ENCODE assay signal across 22 cellular contexts in the genomic region with DNA sequence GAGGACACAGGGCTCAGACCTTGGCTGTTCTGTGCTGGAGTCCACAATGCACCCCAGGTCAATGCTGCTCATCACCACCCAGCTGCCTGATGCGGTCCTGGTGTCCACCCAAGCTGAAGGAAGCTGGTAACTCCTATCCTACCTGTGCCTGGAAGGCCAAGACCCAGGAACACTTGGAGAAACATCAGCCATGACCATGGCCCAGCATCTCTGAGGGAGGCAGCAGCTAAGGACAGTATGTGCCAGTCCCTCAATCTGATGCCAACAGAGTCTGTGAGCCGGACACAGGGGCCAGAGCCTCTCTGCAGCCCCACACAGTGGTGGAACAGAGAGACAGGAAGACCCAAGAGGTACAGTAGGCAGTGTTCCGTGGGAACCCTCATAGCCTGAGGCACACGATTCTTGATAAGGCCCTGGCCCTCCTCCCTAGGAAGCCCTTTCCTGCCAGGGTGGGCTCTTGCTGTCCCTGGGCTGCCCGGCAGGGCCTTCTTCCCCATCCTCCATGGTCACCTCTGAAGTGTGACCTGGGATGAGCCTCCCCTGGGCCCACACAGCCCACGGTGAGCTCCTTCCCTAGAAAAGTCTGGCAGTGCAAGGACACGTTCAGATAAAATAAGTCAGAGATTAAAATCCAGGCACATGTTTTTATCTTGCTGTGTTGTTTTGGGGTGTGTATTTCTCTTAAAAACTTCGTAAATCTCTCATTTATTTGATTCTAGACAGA.
DNase-seq lines count a peak whose midpoint lies in the region; ATAC-seq and TF ChIP-seq lines count a peak whose summit lies in the region.
"Had no signal": no experiment of that assay in that cellular context is flagged by ENCODE, and none has a peak within 500 bp of the region (broad histone marks: within the 10 kb centered on the region; RNA-seq: fewer than 3 reads in every experiment).

No MANE protein-coding gene starts in this region.

- peaks cover 0 to 6% of the 10 kb centered on the region in 2 donors for H3K27me3 Mint-ChIP-seq in natural killer cell treated with Interleukin-12 subunit alpha and Interleukin-12 subunit beta and Interleukin-15 and Interleukin-18, amount 100 ng/mL, for 72 hours
- H3K27me3 Mint-ChIP-seq: CD4-positive, alpha-beta T cell had no signal

- no peak overlapping the region for H3K27ac Mint-ChIP-seq in natural killer cell treated with Interleukin-12 subunit alpha and Interleukin-12 subunit beta and Interleukin-15 and Interleukin-18, amount 100 ng/mL, for 72 hours
- H3K27ac Mint-ChIP-seq in stimulated activated effector memory CD8-positive, alpha-beta T cell treated with anti-CD3 and anti-CD28 coated beads, Interleukin-12 subunit alpha, Interleukin-12 subunit beta, amount 100 ng/mL, for 72 hours: no peak overlapping the region
- H3K27ac Mint-ChIP-seq: CD4-positive, alpha-beta T cell had no signal

- H3K4me3 Mint-ChIP-seq in natural killer cell treated with Interleukin-12 subunit alpha and Interleukin-12 subunit beta and Interleukin-15 and Interleukin-18, amount 100 ng/mL, for 72 hours: no peak overlapping the region
- H3K4me3 Mint-ChIP-seq in stimulated activated effector memory CD8-positive, alpha-beta T cell treated with anti-CD3 and anti-CD28 coated beads, Interleukin-12 subunit alpha, Interleukin-12 subunit beta, amount 100 ng/mL, for 72 hours: no peak overlapping the region
- H3K4me3 Mint-ChIP-seq: CD4-positive, alpha-beta T cell had no signal

- WGBS in IMR-90 (ENCODE audit: extremely low coverage in 2 of 2, insufficient read length in 1 of 2), 2 experiments: 100% methylated on average over 2 of the region's 8 CpGs; no CpG with 5 or more reads in 1 of the 2 experiments

- CTCF ChIA-PET in IMR-90 (lab: Yijun Ruan, JAX): no interaction called here

- H2AK5ac ChIP-seq in IMR-90 (ENCODE audit: low read depth, low read length): no peak overlapping the region; the same call in 1 of the 2 replicates

- no peak overlapping the region for H3K9ac ChIP-seq in IMR-90 (ENCODE audit: low read depth, low read length)

- H2AFZ ChIP-seq in IMR-90 (replicated peaks; ENCODE audit: low read length, poor library complexity): no peak overlapping the region

- no peaks in the 10 kb centered on the region for H3K27me3 ChIP-seq in IMR-90 (ENCODE audit: control insufficient read depth, insufficient read depth, low read length)

- H3K14ac ChIP-seq in IMR-90 (replicated peaks; ENCODE audit: low read depth, low read length): no peak overlapping the region

- H2AK9ac ChIP-seq in IMR-90 (replicated peaks; ENCODE audit: low read depth, low read length, poor library complexity): no peak overlapping the region

- H3K36me3 Mint-ChIP-seq in natural killer cell treated with Interleukin-12 subunit alpha and Interleukin-12 subunit beta and Interleukin-15 and Interleukin-18, amount 100 ng/mL, for 72 hours: no peaks in the 10 kb centered on the region
- no peaks in the 10 kb centered on the region for H3K36me3 Mint-ChIP-seq in stimulated activated effector memory CD8-positive, alpha-beta T cell treated with anti-CD3 and anti-CD28 coated beads, Interleukin-12 subunit alpha, Interleukin-12 subunit beta, amount 100 ng/mL, for 72 hours

- no peak for TF ChIP-seq RAD21 in IMR-90 (IDR thresholded peaks at IDR 0.05; ENCODE audit: low read length)

- no peaks in the 10 kb centered on the region for H3K4me1 Mint-ChIP-seq in natural killer cell treated with Interleukin-12 subunit alpha and Interleukin-12 subunit beta and Interleukin-15 and Interleukin-18, amount 100 ng/mL, for 72 hours (ENCODE audit: low read depth in 2 of 2)
- no peaks in the 10 kb centered on the region for H3K4me1 Mint-ChIP-seq in stimulated activated effector memory CD8-positive, alpha-beta T cell treated with anti-CD3 and anti-CD28 coated beads, Interleukin-12 subunit alpha, Interleukin-12 subunit beta, amount 100 ng/mL, for 72 hours

- intact Hi-C loops in IMR-90 (cut with micrococcal nuclease): no loop called here

- no peaks in the 10 kb centered on the region for H3K36me3 ChIP-seq in IMR-90 (ENCODE audit: control insufficient read depth, insufficient read depth, low read length)

- TF ChIP-seq CTCF in IMR-90 (conservative IDR thresholded peaks at IDR 0.05; ENCODE audit: low read depth, low read length) (no peak), coronary artery (IDR thresholded peaks at IDR 0.05) (no peak)

- peaks cover 4% of the 10 kb centered on the region; the same call in 1 of the 2 replicates for H3K4me1 ChIP-seq in IMR-90 (ENCODE audit: control insufficient read depth, insufficient read depth, low read length)
- H3K4me1 ChIP-seq: A549, Caco-2 had no signal

- no peaks in the 10 kb centered on the region for H3K79me1 ChIP-seq in IMR-90 (ENCODE audit: low read depth in 1 of 2, low read length in 2 of 2)

- peak overlapping the region; percentile 45 for H3K4ac ChIP-seq in IMR-90 (ENCODE audit: low read depth, low read length)

- POLR2A ChIA-PET in IMR-90 (lab: Charles Lee; ENCODE audit: unreplicated experiment): no interaction called here

- dilution Hi-C loops in IMR-90 (cut with HindIII; ENCODE audit: low sequenced_read_pairs, unreplicated experiment): no loop called here

- H2BK5ac ChIP-seq in IMR-90 (ENCODE audit: low read depth, low read length, poor library complexity, severe bottlenecking): no peak overlapping the region

- H3K4me3 ChIP-seq in IMR-90 (ENCODE audit: insufficient read depth, low read depth, low read length) (no peak overlapping the region), coronary artery (no peak overlapping the region)
- H3K4me3 ChIP-seq: A549 had no signal

- no peak overlapping the region for H3K18ac ChIP-seq in IMR-90 (ENCODE audit: low read depth, low read length)

- peak overlapping the region; percentile 2; the same call in 1 of the 2 replicates for H4K5ac ChIP-seq in IMR-90 (ENCODE audit: low read depth, low read length)

- BruUV-seq in IMR-90 (replicated peaks; lab: Mats Ljungman, UMichigan): no TSS peak

- H4K20me1 ChIP-seq in IMR-90 (ENCODE audit: insufficient read depth, low read length): no peaks in the 10 kb centered on the region

- no peak overlapping the region; the same call in 1 of the 2 replicates for H2BK20ac ChIP-seq in IMR-90 (ENCODE audit: low read depth, low read length)

- H3K9me3 Mint-ChIP-seq in natural killer cell treated with Interleukin-12 subunit alpha and Interleukin-12 subunit beta and Interleukin-15 and Interleukin-18, amount 100 ng/mL, for 72 hours: no peaks in the 10 kb centered on the region
- H3K9me3 Mint-ChIP-seq in stimulated activated effector memory CD8-positive, alpha-beta T cell treated with anti-CD3 and anti-CD28 coated beads, Interleukin-12 subunit alpha, Interleukin-12 subunit beta, amount 100 ng/mL, for 72 hours: no peaks in the 10 kb centered on the region

- H3K27ac ChIP-seq in IMR-90 (ENCODE audit: insufficient read depth, low read length): no peak overlapping the region
- H3K27ac ChIP-seq in coronary artery: no peak overlapping the region
- H3K27ac ChIP-seq: A549, RWPE1 had no signal

- peak overlapping the region; percentile 70 for H2BK120ac ChIP-seq in IMR-90 (ENCODE audit: low read depth, low read length)

- no peaks in the 10 kb centered on the region for H3K9me1 ChIP-seq in IMR-90 (ENCODE audit: insufficient read depth, low read length)

- TF ChIP-seq POLR2A in IMR-90 (IDR thresholded peaks at IDR 0.05; ENCODE audit: low read depth, low read length): no peak

- DNase-seq in IMR-90 (no peak), coronary artery (ENCODE audit: low spot score) (peak; percentile 64), CD1c-positive myeloid dendritic cell (ENCODE audit: extremely low spot score) (no peak), NCI-H1417 (lab: John Stamatoyannopoulos, UW) (no peak)
- DNase-seq in natural killer cell treated with Interleukin-12 subunit alpha and Interleukin-12 subunit beta and Interleukin-15 and Interleukin-18, amount 100 ng/mL, for 72 hours (ENCODE audit: low spot score): no peak
- no peak for DNase-seq in stimulated activated effector memory CD8-positive, alpha-beta T cell treated with anti-CD3 and anti-CD28 coated beads, Interleukin-12 subunit alpha, Interleukin-12 subunit beta, amount 100 ng/mL, for 72 hours (ENCODE audit: low spot score in 2 of 2)
- no peak for DNase-seq in stimulated activated CD4-positive, alpha-beta T cell treated with anti-CD3 and anti-CD28 coated beads, Interleukin-4, amount 100 ng/mL, for 24 hours
- DNase-seq: Caco-2; CD4-positive, alpha-beta T cell; DMS 273 treated with DMSO at 0.1 percent for 48 hours; DMS79 treated with DMSO at 0.1 percent for 48 hours; KBM-7; MM.1S; NCI-H1048; NCI-H1436; NCI-H345; NCI-H524; NCI-H774; NK-92 treated with Interleukin-12 subunit alpha and Interleukin-12 subunit beta, amount 100 ng/mL, for 24 hours; SHP77 treated with DMSO at 0.1 percent for 48 hours had no signal

- peak overlapping the region; percentile 60; the same call in 1 of the 3 replicates for H2BK15ac ChIP-seq in IMR-90 (ENCODE audit: low read depth, low read length)

- H4K8ac ChIP-seq in IMR-90 (ENCODE audit: low read depth in 2 of 2, low read length in 2 of 2): no peak overlapping the region; a peak in 1 of 4 replicates

- no peaks in the 10 kb centered on the region for H3K9me3 ChIP-seq in IMR-90 (ENCODE audit: control insufficient read depth, insufficient read depth, low read length)
- H3K9me3 ChIP-seq: A549, Caco-2 had no signal

- no peak overlapping the region for H3K56ac ChIP-seq in IMR-90 (ENCODE audit: extremely low read depth, insufficient read depth, low read length)

- 0 out of 2 replicates have a peak overlapping the region, but pooled peaks have one; percentile 28 for H4K91ac ChIP-seq in IMR-90 (ENCODE audit: insufficient read depth, low read depth, low read length)

- no peak for ATAC-seq in IMR-90 (ENCODE audit: low read depth)
- ATAC-seq in natural killer cell treated with Interleukin-12 subunit alpha and Interleukin-12 subunit beta and Interleukin-15 and Interleukin-18, amount 100 ng/mL, for 72 hours: peak; percentile 46 to 60
- peak; percentile 44 for ATAC-seq in stimulated activated effector memory CD8-positive, alpha-beta T cell treated with anti-CD3 and anti-CD28 coated beads, Interleukin-12 subunit alpha, Interleukin-12 subunit beta, amount 100 ng/mL, for 72 hours
- ATAC-seq: A549 had no signal

- no peak overlapping the region for H3K4me2 ChIP-seq in IMR-90 (ENCODE audit: low read depth, low read length)
- H3K4me2 ChIP-seq: A549 had no signal

- no peak overlapping the region for H3K23ac ChIP-seq in IMR-90 (ENCODE audit: low read depth, low read length)

- in situ Hi-C loops in IMR-90 (cut with MboI; ENCODE audit: low sequenced_read_pairs): no loop called here

TF ChIP-seq in IMR-90, 13 proteins besides CTCF, POLR2A, EP300 and RAD21 (continues in another document):
- TF ChIP-seq, protein P1, sequence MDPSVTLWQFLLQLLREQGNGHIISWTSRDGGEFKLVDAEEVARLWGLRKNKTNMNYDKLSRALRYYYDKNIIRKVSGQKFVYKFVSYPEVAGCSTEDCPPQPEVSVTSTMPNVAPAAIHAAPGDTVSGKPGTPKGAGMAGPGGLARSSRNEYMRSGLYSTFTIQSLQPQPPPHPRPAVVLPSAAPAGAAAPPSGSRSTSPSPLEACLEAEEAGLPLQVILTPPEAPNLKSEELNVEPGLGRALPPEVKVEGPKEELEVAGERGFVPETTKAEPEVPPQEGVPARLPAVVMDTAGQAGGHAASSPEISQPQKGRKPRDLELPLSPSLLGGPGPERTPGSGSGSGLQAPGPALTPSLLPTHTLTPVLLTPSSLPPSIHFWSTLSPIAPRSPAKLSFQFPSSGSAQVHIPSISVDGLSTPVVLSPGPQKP (IDR thresholded peaks at IDR 0.05; ENCODE audit: borderline replicate concordance, low read depth, low read length): no peak
